Comparison of ENCODE assay signal across 16 cellular contexts in the genomic region with DNA sequence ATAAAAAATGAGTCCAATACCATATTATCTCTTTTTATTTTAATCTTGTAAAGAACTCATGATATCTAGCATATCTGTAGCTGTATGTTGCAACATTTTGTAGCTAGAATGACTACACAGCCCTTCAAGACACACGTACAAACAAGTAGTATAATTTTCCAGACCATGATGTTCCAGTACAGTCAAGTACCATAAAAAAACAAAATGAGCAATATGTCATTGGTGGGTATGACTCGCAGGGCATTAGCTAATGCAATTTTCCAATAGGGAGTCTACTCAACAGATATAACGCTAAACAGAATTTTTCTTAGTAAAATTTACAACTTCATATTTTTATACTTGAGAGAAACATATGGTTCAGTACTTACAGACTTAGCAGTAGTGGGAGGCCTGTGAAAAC. TPM values are rescaled to one million over a fixed set of nuclear protein-coding genes. Genes with fewer than 3 reads are reported as not detected.
DNase-seq lines count a peak whose midpoint lies in the region; ATAC-seq, FAIRE-seq and TF ChIP-seq lines count a peak whose summit lies in the region.
"Had no signal": no experiment of that assay in that cellular context is flagged by ENCODE, and none has a peak within 500 bp of the region (broad histone marks: within the 10 kb centered on the region; RNA-seq: fewer than 3 reads in every experiment).

No MANE protein-coding gene starts in this region.

- no peaks in the 10 kb centered on the region for H3K9me3 Mint-ChIP-seq in activated CD4-positive, alpha-beta T cell treated with anti-CD3 and anti-CD28 coated beads, Interleukin-2, amount 10 ng/mL, durations not matched to agents 24 days and 14 days
- H3K9me3 Mint-ChIP-seq: activated naive CD4-positive, alpha-beta T cell treated with anti-CD3 and anti-CD28 coated beads, Interleukin-2, amount 10 ng/mL, durations not matched to agents 7 days and 5 days; neural progenitor cell had no signal

- DNase-seq in IMR-90 (peak; percentile 83), endothelial cell of umbilical vein (ENCODE audit: low read depth, low spot score) (peak; percentile 18), mesenchymal stem cell (peak; percentile 84), colonic mucosa (no peak), pancreas (no peak), NCI-H1694 treated with DMSO at 0.1 percent for 48 hours (lab: John Stamatoyannopoulos, UW) (no peak)
- no peak for DNase-seq in activated CD4-positive, alpha-beta T cell treated with anti-CD3 and anti-CD28 coated beads, Interleukin-2, amount 10 ng/mL, durations not matched to agents 24 days and 14 days
- DNase-seq: activated naive CD4-positive, alpha-beta T cell treated with anti-CD3 and anti-CD28 coated beads, Interleukin-2, amount 10 ng/mL, durations not matched to agents 7 days and 5 days; NCI-H748 treated with DMSO at 0.1 percent for 48 hours; SHP77; upper lobe of right lung had no signal

- WGBS in IMR-90 (ENCODE audit: extremely low coverage in 2 of 2, insufficient read length in 1 of 2), 2 experiments: no CpG with 5 or more reads among the region's 3 CpGs
- no CpG with 5 or more reads among the region's 3 CpGs for WGBS in mesenchymal stem cell
- 84 to 88% methylated on average over 3 of the region's 3 CpGs for WGBS in pancreas, 2 donors

- H3K27ac Mint-ChIP-seq in activated CD4-positive, alpha-beta T cell treated with anti-CD3 and anti-CD28 coated beads, Interleukin-2, amount 10 ng/mL, durations not matched to agents 24 days and 14 days: no peak overlapping the region
- H3K27ac Mint-ChIP-seq: activated naive CD4-positive, alpha-beta T cell treated with anti-CD3 and anti-CD28 coated beads, Interleukin-2, amount 10 ng/mL, durations not matched to agents 7 days and 5 days; neural progenitor cell had no signal

- H4K20me1 ChIP-seq in IMR-90 (ENCODE audit: insufficient read depth, low read length) (no peaks in the 10 kb centered on the region), endothelial cell of umbilical vein (replicated peaks; ENCODE audit: control insufficient read depth, extremely low read depth, insufficient read depth, low read length) (no peaks in the 10 kb centered on the region)

- intact Hi-C loops in IMR-90 (cut with micrococcal nuclease) (no loop called here), endothelial cell of umbilical vein (cut with micrococcal nuclease) (no loop called here), colonic mucosa (cut with DNase I) (no loop called here), pancreas (cut with DNase I) (no loop called here)
- intact Hi-C loops in activated CD4-positive, alpha-beta T cell treated with anti-CD3 and anti-CD28 coated beads, Interleukin-2, amount 10 ng/mL, durations not matched to agents 24 days and 14 days (cut with micrococcal nuclease): no loop called here

- CTCF ChIA-PET in IMR-90 (lab: Yijun Ruan, JAX): no interaction called here
- CTCF ChIA-PET in endothelial cell of umbilical vein (lab: Charles Lee): interaction anchor here (0.8 to 1.9 kb wide), 3 partner anchors 47 to 73 kb away, joined by 3 to 6 read pairs (median 3); no protein-coding TSS in a partner anchor

- no peak overlapping the region for H3K4me3 Mint-ChIP-seq in activated CD4-positive, alpha-beta T cell treated with anti-CD3 and anti-CD28 coated beads, Interleukin-2, amount 10 ng/mL, durations not matched to agents 24 days and 14 days
- H3K4me3 Mint-ChIP-seq: activated naive CD4-positive, alpha-beta T cell treated with anti-CD3 and anti-CD28 coated beads, Interleukin-2, amount 10 ng/mL, durations not matched to agents 7 days and 5 days; neural progenitor cell had no signal

- no peak overlapping the region for H2AFZ ChIP-seq in ACC112 (ENCODE audit: low read length, unreplicated experiment)
- no peak overlapping the region for H2AFZ ChIP-seq in IMR-90 (replicated peaks; ENCODE audit: low read length, poor library complexity)
- H2AFZ ChIP-seq in endothelial cell of umbilical vein (ENCODE audit: low read depth, low read length): no peak overlapping the region
- no peak overlapping the region for H2AFZ ChIP-seq in mesenchymal stem cell (ENCODE audit: low read depth, low read length)
- H2AFZ ChIP-seq: neural progenitor cell had no signal

- H3K4ac ChIP-seq in IMR-90 (ENCODE audit: low read depth, low read length) (no peak overlapping the region), mesenchymal stem cell (ENCODE audit: low read depth in 1 of 2, low read length in 2 of 2) (no peak overlapping the region)

- no peaks in the 10 kb centered on the region for H3K36me3 Mint-ChIP-seq in activated CD4-positive, alpha-beta T cell treated with anti-CD3 and anti-CD28 coated beads, Interleukin-2, amount 10 ng/mL, durations not matched to agents 24 days and 14 days (ENCODE audit: low read depth)
- H3K36me3 Mint-ChIP-seq: activated naive CD4-positive, alpha-beta T cell treated with anti-CD3 and anti-CD28 coated beads, Interleukin-2, amount 10 ng/mL, durations not matched to agents 7 days and 5 days; neural progenitor cell had no signal

- H3K79me2 ChIP-seq in ACC112 (ENCODE audit: control insufficient read depth, insufficient read depth, low read length, unreplicated experiment): no peaks in the 10 kb centered on the region
- no peaks in the 10 kb centered on the region for H3K79me2 ChIP-seq in endothelial cell of umbilical vein (ENCODE audit: control insufficient read depth, insufficient read depth, low read length)

- H2AK9ac ChIP-seq in IMR-90 (replicated peaks; ENCODE audit: low read depth, low read length, poor library complexity): no peak overlapping the region

- H4K91ac ChIP-seq in IMR-90 (ENCODE audit: insufficient read depth, low read depth, low read length) (no peak overlapping the region), mesenchymal stem cell (ENCODE audit: low read length) (no peak overlapping the region)

- TF ChIP-seq CTCF in IMR-90 (conservative IDR thresholded peaks at IDR 0.05; ENCODE audit: low read depth, low read length) (no peak), endothelial cell of umbilical vein (IDR thresholded peaks at IDR 0.05; ENCODE audit: extremely low read depth in 1 of 2, insufficient read depth in 1 of 2, low read depth in 1 of 2, low read length in 2 of 2) (no peak), colonic mucosa (IDR thresholded peaks at IDR 0.05) (no peak), pancreas (IDR thresholded peaks at IDR 0.05) (no peak)

- H2BK12ac ChIP-seq in mesenchymal stem cell (ENCODE audit: low read length in 2 of 2): no peak overlapping the region

- H3K56ac ChIP-seq in IMR-90 (ENCODE audit: extremely low read depth, insufficient read depth, low read length): no peak overlapping the region

- BruUV-seq in IMR-90 (replicated peaks; lab: Mats Ljungman, UMichigan): no TSS peak
- no TSS peak for BruUV-seq in endothelial cell of umbilical vein (replicated peaks; lab: Mats Ljungman, UMichigan)

- H2AK5ac ChIP-seq in IMR-90 (ENCODE audit: low read depth, low read length) (no peak overlapping the region), mesenchymal stem cell (ENCODE audit: low read length, severe bottlenecking) (no peak overlapping the region)

- H2BK120ac ChIP-seq in IMR-90 (ENCODE audit: low read depth, low read length) (no peak overlapping the region), mesenchymal stem cell (ENCODE audit: low read depth, low read length) (no peak overlapping the region)

- H3K9me1 ChIP-seq in IMR-90 (ENCODE audit: insufficient read depth, low read length) (peaks cover 9% of the 10 kb centered on the region), endothelial cell of umbilical vein (replicated peaks; ENCODE audit: control insufficient read depth, extremely low read depth, insufficient read depth, low read length) (no peaks in the 10 kb centered on the region)

- peaks cover 3% of the 10 kb centered on the region for H3K4me1 Mint-ChIP-seq in activated CD4-positive, alpha-beta T cell treated with anti-CD3 and anti-CD28 coated beads, Interleukin-2, amount 10 ng/mL, durations not matched to agents 24 days and 14 days
- H3K4me1 Mint-ChIP-seq: activated naive CD4-positive, alpha-beta T cell treated with anti-CD3 and anti-CD28 coated beads, Interleukin-2, amount 10 ng/mL, durations not matched to agents 7 days and 5 days had no signal

- no peak overlapping the region for H2BK20ac ChIP-seq in IMR-90 (ENCODE audit: low read depth, low read length)

- no peak overlapping the region for H3K18ac ChIP-seq in IMR-90 (ENCODE audit: low read depth, low read length)
- H3K18ac ChIP-seq in mesenchymal stem cell (ENCODE audit: low read depth in 1 of 2, low read length in 2 of 2): no peak overlapping the region

- dilution Hi-C loops in IMR-90 (cut with HindIII; ENCODE audit: low sequenced_read_pairs, unreplicated experiment): no loop called here
- dilution Hi-C loops in endothelial cell of umbilical vein (cut with MboI; ENCODE audit: extremely low pct_ligation_motif_present, low sequenced_read_pairs): no loop called here

- no peak overlapping the region for H4K5ac ChIP-seq in IMR-90 (ENCODE audit: low read depth, low read length)

- H3K9ac ChIP-seq in IMR-90 (ENCODE audit: low read depth, low read length) (no peak overlapping the region), endothelial cell of umbilical vein (replicated peaks; ENCODE audit: extremely low read depth, insufficient read depth, low read length) (no peak overlapping the region), mesenchymal stem cell (ENCODE audit: low read length) (peak overlapping the region; percentile 82), colonic mucosa (ENCODE audit: low read depth in 2 of 2, low read length in 2 of 2) (no peak overlapping the region)
- H3K9ac ChIP-seq: neural progenitor cell had no signal

- H3K79me1 ChIP-seq in IMR-90 (ENCODE audit: low read depth in 1 of 2, low read length in 2 of 2): no peaks in the 10 kb centered on the region
- H3K79me1 ChIP-seq in mesenchymal stem cell (replicated peaks; ENCODE audit: low read length, poor library complexity, severe bottlenecking): no peaks in the 10 kb centered on the region

- H2BK15ac ChIP-seq in IMR-90 (ENCODE audit: low read depth, low read length) (no peak overlapping the region), mesenchymal stem cell (ENCODE audit: low read depth, poor library complexity, severe bottlenecking) (no peak overlapping the region)

- TF ChIP-seq POLR2A in IMR-90 (IDR thresholded peaks at IDR 0.05; ENCODE audit: low read depth, low read length): no peak
- TF ChIP-seq POLR2A in endothelial cell of umbilical vein (IDR thresholded peaks at IDR 0.05; ENCODE audit: low read depth, low read length): no peak

- TF ChIP-seq RAD21 in IMR-90 (IDR thresholded peaks at IDR 0.05; ENCODE audit: low read length): no peak

- no peaks in the 10 kb centered on the region for H3K27me3 Mint-ChIP-seq in activated CD4-positive, alpha-beta T cell treated with anti-CD3 and anti-CD28 coated beads, Interleukin-2, amount 10 ng/mL, durations not matched to agents 24 days and 14 days
- H3K27me3 Mint-ChIP-seq: activated naive CD4-positive, alpha-beta T cell treated with anti-CD3 and anti-CD28 coated beads, Interleukin-2, amount 10 ng/mL, durations not matched to agents 7 days and 5 days had no signal

- no peak overlapping the region for H4K8ac ChIP-seq in IMR-90 (ENCODE audit: low read depth in 2 of 2, low read length in 2 of 2)
- no peak overlapping the region for H4K8ac ChIP-seq in mesenchymal stem cell (ENCODE audit: low read length)

- in situ Hi-C loops in IMR-90 (cut with MboI; ENCODE audit: low sequenced_read_pairs): no loop called here

- ATAC-seq in IMR-90 (ENCODE audit: low read depth) (peak; percentile 33; the same call in 1 of the 2 replicates), pancreas (no peak)
- ATAC-seq: K562, left lobe of liver, upper lobe of right lung had no signal

- peak overlapping the region; percentile 97 for H3K27ac ChIP-seq in ACC112 (ENCODE audit: low read depth, low read length)
- H3K27ac ChIP-seq in IMR-90 (ENCODE audit: insufficient read depth, low read length): no peak overlapping the region
- no peak overlapping the region for H3K27ac ChIP-seq in endothelial cell of umbilical vein (ENCODE audit: insufficient read depth, low read depth, low read length)
- no peak overlapping the region for H3K27ac ChIP-seq in mesenchymal stem cell (ENCODE audit: low read length, poor library complexity, severe bottlenecking)
- no peak overlapping the region for H3K27ac ChIP-seq in colonic mucosa
- H3K27ac ChIP-seq in pancreas: no peak overlapping the region
- H3K27ac ChIP-seq: neural progenitor cell, upper lobe of right lung had no signal

- H3K36me3 ChIP-seq in ACC112 (ENCODE audit: insufficient read depth, low read length) (no peaks in the 10 kb centered on the region), IMR-90 (ENCODE audit: control insufficient read depth, insufficient read depth, low read length) (no peaks in the 10 kb centered on the region), endothelial cell of umbilical vein (ENCODE audit: control insufficient read depth in 2 of 2, extremely low read depth in 1 of 2, insufficient read depth in 2 of 2, low read length in 2 of 2) (no peaks in the 10 kb centered on the region), mesenchymal stem cell (ENCODE audit: control insufficient read depth in 1 of 2, insufficient read depth in 2 of 2, low read depth in 1 of 2, low read length in 2 of 2) (no peaks in the 10 kb centered on the region), colonic mucosa (no peaks in the 10 kb centered on the region), pancreas (no peaks in the 10 kb centered on the region)
- H3K36me3 ChIP-seq: neural progenitor cell, upper lobe of right lung had no signal

- H3K4me2 ChIP-seq in IMR-90 (ENCODE audit: low read depth, low read length) (no peak overlapping the region), endothelial cell of umbilical vein (ENCODE audit: insufficient read depth, low read length) (no peak overlapping the region), mesenchymal stem cell (ENCODE audit: low read length, poor library complexity, severe bottlenecking) (no peak overlapping the region)
- H3K4me2 ChIP-seq: neural progenitor cell had no signal

- H3K4me1 ChIP-seq in ACC112 (ENCODE audit: control insufficient read depth, insufficient read depth, low read length, unreplicated experiment) (peaks cover 70% of the 10 kb centered on the region), IMR-90 (ENCODE audit: control insufficient read depth, insufficient read depth, low read length) (peaks cover 16% of the 10 kb centered on the region), endothelial cell of umbilical vein (ENCODE audit: control insufficient read depth, extremely low read depth, insufficient read depth, low read length) (peaks cover 11% of the 10 kb centered on the region), mesenchymal stem cell (ENCODE audit: control insufficient read depth, insufficient read depth, low read depth, low read length) (peaks cover 3% of the 10 kb centered on the region), colonic mucosa (no peaks in the 10 kb centered on the region), pancreas (no peaks in the 10 kb centered on the region)
- H3K4me1 ChIP-seq: upper lobe of right lung had no signal

- no peaks in the 10 kb centered on the region for H3K9me3 ChIP-seq in IMR-90 (ENCODE audit: control insufficient read depth, insufficient read depth, low read length)
- no peaks in the 10 kb centered on the region for H3K9me3 ChIP-seq in endothelial cell of umbilical vein (replicated peaks; ENCODE audit: control insufficient read depth, insufficient read depth, low read length)
- H3K9me3 ChIP-seq in mesenchymal stem cell (ENCODE audit: control insufficient read depth, low read length): no peaks in the 10 kb centered on the region
- H3K9me3 ChIP-seq in colonic mucosa: no peaks in the 10 kb centered on the region
- no peaks in the 10 kb centered on the region for H3K9me3 ChIP-seq in pancreas
- H3K9me3 ChIP-seq: upper lobe of right lung had no signal

- H3K14ac ChIP-seq in IMR-90 (replicated peaks; ENCODE audit: low read depth, low read length) (no peak overlapping the region), mesenchymal stem cell (ENCODE audit: low read length in 2 of 2) (no peak overlapping the region)

- no peak overlapping the region for H3K23ac ChIP-seq in IMR-90 (ENCODE audit: low read depth, low read length)
- H3K23ac ChIP-seq in mesenchymal stem cell (ENCODE audit: low read length in 2 of 2): no peak overlapping the region

- H3K27me3 ChIP-seq in ACC112 (ENCODE audit: insufficient read depth, low read length) (no peaks in the 10 kb centered on the region), IMR-90 (ENCODE audit: control insufficient read depth, insufficient read depth, low read length) (no peaks in the 10 kb centered on the region), endothelial cell of umbilical vein (ENCODE audit: control insufficient read depth in 2 of 2, insufficient read depth in 2 of 2, low read length in 2 of 2) (no peaks in the 10 kb centered on the region), mesenchymal stem cell (ENCODE audit: control insufficient read depth in 1 of 2, insufficient read depth in 1 of 2, low read length in 2 of 2) (no peaks in the 10 kb centered on the region), colonic mucosa (no peaks in the 10 kb centered on the region), pancreas (no peaks in the 10 kb centered on the region)
- H3K27me3 ChIP-seq: neural progenitor cell, upper lobe of right lung had no signal

- H2BK5ac ChIP-seq in IMR-90 (ENCODE audit: low read depth, low read length, poor library complexity, severe bottlenecking): no peak overlapping the region
- H2BK5ac ChIP-seq in mesenchymal stem cell (ENCODE audit: low read depth, low read length, poor library complexity, severe bottlenecking): no peak overlapping the region

- POLR2A ChIA-PET in IMR-90 (lab: Charles Lee; ENCODE audit: unreplicated experiment) (no interaction called here), endothelial cell of umbilical vein (lab: Charles Lee) (no interaction called here)

- no peak overlapping the region for H3K4me3 ChIP-seq in ACC112 (ENCODE audit: low read depth, low read length)
- H3K4me3 ChIP-seq in IMR-90 (ENCODE audit: insufficient read depth, low read depth, low read length): no peak overlapping the region
- H3K4me3 ChIP-seq in endothelial cell of umbilical vein (replicated peaks in 1 of 3; ENCODE audit: insufficient read depth in 1 of 3, low read depth in 1 of 3, low read length in 3 of 3): no peak overlapping the region
- H3K4me3 ChIP-seq in mesenchymal stem cell (ENCODE audit: insufficient read depth in 1 of 2, low read depth in 1 of 2, low read length in 2 of 2): no peak overlapping the region
- H3K4me3 ChIP-seq in colonic mucosa: no peak overlapping the region
- no peak overlapping the region for H3K4me3 ChIP-seq in pancreas
- H3K4me3 ChIP-seq: K562, neural progenitor cell, upper lobe of right lung had no signal

- FAIRE-seq in endothelial cell of umbilical vein (lab: Jason Lieb, UNC) (no peak), pancreas (lab: Jason Lieb, UNC) (no peak)
- FAIRE-seq: colon, K562 had no signal

RNA-seq across cellular contexts. Expression of a gene that starts 53.6 kb away (rescaled TPM):
- total RNA-seq in IMR-90 (2012; rRNA removed) (58.8 and 101 TPM in 2 replicates), endothelial cell of umbilical vein (57.7 and 63.9 TPM in 2 replicates), colonic mucosa (100 to 1,000 TPM; 314 to 570 TPM), pancreas (10 to 100 TPM; 40.2 to 73.4 (median 54.4) TPM)
- polyA plus RNA-seq in IMR-90 (2012; rRNA removed) (36.7 and 45.0 TPM in 2 replicates), endothelial cell of umbilical vein (9.0 and 14.2 TPM in 2 replicates), pancreas (10 to 100 TPM; 30.0 to 47.9 TPM)
- polyA plus RNA-seq in IMR-90 (2012; cell fraction: cytosol; rRNA removed): 5.2 and 7.8 TPM in 2 replicates
- polyA plus RNA-seq in IMR-90 (2012; cell fraction: nucleus; rRNA removed; ENCODE audit: low replicate concordance): 2.2 and 18.2 TPM in 2 replicates
- polyA plus RNA-seq in endothelial cell of umbilical vein (2011; cell fraction: cytosol; rRNA removed): 28.2 and 30.6 TPM in 2 replicates
- polyA plus RNA-seq in endothelial cell of umbilical vein (2011; cell fraction: nucleus; rRNA removed): 17.3 and 21.9 TPM in 2 replicates
- polyA plus RNA-seq in endothelial cell of umbilical vein (2012): 83.0 and 104 TPM in 2 replicates
- 9.3 and 13.1 TPM in 2 replicates for polyA minus RNA-seq in endothelial cell of umbilical vein
- 35.2 TPM for polyA minus RNA-seq in endothelial cell of umbilical vein (2011; cell fraction: cytosol; rRNA and poly(A)+ RNA removed)
- polyA minus RNA-seq in endothelial cell of umbilical vein (2011; cell fraction: nucleus; rRNA and poly(A)+ RNA removed): 8.8 and 13.2 TPM in 2 replicates
- 101 TPM for polyA plus RNA-seq in mesenchymal stem cell (2013, experiment 1 of 2)
- polyA plus RNA-seq in mesenchymal stem cell (2013, experiment 2 of 2): 106 TPM
- 66.3 and 66.5 TPM in 2 replicates for total RNA-seq in activated CD4-positive, alpha-beta T cell treated with anti-CD3 and anti-CD28 coated beads, Interleukin-2, amount 10 ng/mL, durations not matched to agents 24 days and 14 days

Comparison
In these comparisons a context has a peak if more than half of its experiments do, and no peak if none do; other contexts are left out.
1. DNase-seq: peak in IMR-90 (single experiment), endothelial cell of umbilical vein (single experiment) and mesenchymal stem cell (single experiment); none in colonic mucosa (single experiment), activated CD4-positive, alpha-beta T cell treated with anti-CD3 and anti-CD28 coated beads, Interleukin-2, amount 10 ng/mL, durations not matched to agents 24 days and 14 days (single experiment), pancreas (0 of 6) and NCI-H1694 treated with DMSO at 0.1 percent for 48 hours (single experiment).